ENCODE assay signal across 11 cellular contexts in the genomic region with DNA sequence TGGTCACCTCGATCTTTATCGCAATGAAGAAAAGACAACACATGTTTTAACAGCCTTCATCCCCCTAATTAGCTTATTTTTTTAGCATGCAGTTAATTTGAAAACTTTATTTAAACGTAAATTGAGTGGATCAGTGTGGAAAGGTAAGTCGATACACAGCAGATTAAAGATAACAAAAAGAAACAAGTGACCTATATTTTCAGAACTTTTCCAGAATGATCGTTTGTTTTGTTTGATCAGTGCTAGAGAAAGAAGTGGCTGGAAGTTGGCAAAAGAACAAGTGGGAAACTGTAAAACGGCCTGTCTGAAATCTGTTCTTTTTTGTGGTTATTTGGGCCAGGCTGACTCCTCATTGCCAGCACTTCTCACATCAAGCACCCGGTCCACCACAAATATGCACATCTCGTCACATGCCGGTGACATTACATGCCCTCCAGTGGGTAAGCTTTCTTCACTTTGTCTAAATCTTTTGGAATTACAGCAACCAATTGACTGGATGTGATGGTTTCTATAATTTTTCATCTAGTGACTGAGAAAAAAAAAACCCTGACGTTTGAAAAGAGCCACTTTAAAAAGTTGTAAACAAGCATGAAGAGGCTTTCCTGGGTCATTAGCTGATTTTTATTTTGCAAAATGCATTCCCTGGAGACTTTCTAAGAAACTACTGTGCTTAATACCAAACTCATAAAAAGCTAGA. TPM values are rescaled to one million over a fixed set of nuclear protein-coding genes. Genes with fewer than 3 reads are reported as not detected.
DNase-seq lines count a peak whose midpoint lies in the region; TF ChIP-seq lines count a peak whose summit lies in the region.
"Had no signal": no experiment of that assay in that cellular context is flagged by ENCODE, and none has a peak within 500 bp of the region (broad histone marks: within the 10 kb centered on the region; RNA-seq: fewer than 3 reads in every experiment).

No MANE protein-coding gene starts in this region.

- H4K8ac ChIP-seq in mesenchymal stem cell (ENCODE audit: low read length): no peak overlapping the region

- H3K36me3 ChIP-seq in mesenchymal stem cell (ENCODE audit: control insufficient read depth in 1 of 2, insufficient read depth in 2 of 2, low read depth in 1 of 2, low read length in 2 of 2): no peaks in the 10 kb centered on the region

- no peak overlapping the region for H3K27ac ChIP-seq in mesenchymal stem cell (ENCODE audit: low read length, poor library complexity, severe bottlenecking)

- H3K27me3 ChIP-seq in mesenchymal stem cell (ENCODE audit: control insufficient read depth in 1 of 2, insufficient read depth in 1 of 2, low read length in 2 of 2): peaks cover 0 to 21% of the 10 kb centered on the region in 2 experiments

- H2BK15ac ChIP-seq in mesenchymal stem cell (ENCODE audit: low read depth, poor library complexity, severe bottlenecking): no peak overlapping the region

- H2BK12ac ChIP-seq in mesenchymal stem cell (ENCODE audit: low read length in 2 of 2): no peak overlapping the region

- H3K4ac ChIP-seq in mesenchymal stem cell (ENCODE audit: low read depth in 1 of 2, low read length in 2 of 2): no peak overlapping the region

- DNase-seq in DMS 273 (lab: John Stamatoyannopoulos, UW; ENCODE audit: unreplicated experiment) (peak; percentile 72), Kasumi-1 (lab: John Stamatoyannopoulos, UW) (peak; percentile 25 to 40), astrocyte of the spinal cord (ENCODE audit: low read depth, low spot score) (peak; percentile 73), mesenchymal stem cell (peak; percentile 41), NCI-H146 treated with DMSO at 0.1 percent for 48 hours (lab: John Stamatoyannopoulos, UW; ENCODE audit: unreplicated experiment) (no peak), ureter (ENCODE audit: low spot score) (no peak)
- DNase-seq in activated CD8-positive, alpha-beta memory T cell treated with anti-CD3 and anti-CD28 coated beads for 24 hours: no peak
- DNase-seq in activated CD4-positive, alpha-beta T cell treated with anti-CD3 and anti-CD28 coated beads for 4 hours: no peak
- DNase-seq: NCI-H1930; stimulated activated CD4-positive, alpha-beta T cell treated with anti-CD3 and anti-CD28 coated beads, Interleukin-12 subunit alpha, Interleukin-12 subunit beta, amount 100 ng/mL, for 4 hours; SW 1271 had no signal

- TF ChIP-seq CTCF in astrocyte of the spinal cord (IDR thresholded peaks at IDR 0.05; ENCODE audit: low read depth, low read length): no peak

- H3K4me3 ChIP-seq in astrocyte of the spinal cord (ENCODE audit: low read depth, low read length) (no peak overlapping the region), mesenchymal stem cell (ENCODE audit: insufficient read depth in 1 of 2, low read depth in 1 of 2, low read length in 2 of 2) (no peak overlapping the region)

- H3K14ac ChIP-seq in mesenchymal stem cell (ENCODE audit: low read length in 2 of 2): no peak overlapping the region

- in situ Hi-C loops in astrocyte of the spinal cord (cut with HindIII; ENCODE audit: low sequenced_read_pairs): no loop called here

- no peaks in the 10 kb centered on the region for H3K9me3 ChIP-seq in mesenchymal stem cell (ENCODE audit: control insufficient read depth, low read length)

- no peak overlapping the region for H3K23ac ChIP-seq in mesenchymal stem cell (ENCODE audit: low read length in 2 of 2)

- no peak overlapping the region for H2BK120ac ChIP-seq in mesenchymal stem cell (ENCODE audit: low read depth, low read length)

- no peak overlapping the region for H2AFZ ChIP-seq in mesenchymal stem cell (ENCODE audit: low read depth, low read length)

- H3K9ac ChIP-seq in mesenchymal stem cell (ENCODE audit: low read length): no peak overlapping the region

- H2AK5ac ChIP-seq in mesenchymal stem cell (ENCODE audit: low read length, severe bottlenecking): no peak overlapping the region

- H3K18ac ChIP-seq in mesenchymal stem cell (ENCODE audit: low read depth in 1 of 2, low read length in 2 of 2): no peak overlapping the region

- H3K4me2 ChIP-seq in mesenchymal stem cell (ENCODE audit: low read length, poor library complexity, severe bottlenecking): no peak overlapping the region

- 0% methylated on average over 1 of the region's 10 CpGs for WGBS in mesenchymal stem cell

- no peak overlapping the region for H4K91ac ChIP-seq in mesenchymal stem cell (ENCODE audit: low read length)

- no peak overlapping the region for H2BK5ac ChIP-seq in mesenchymal stem cell (ENCODE audit: low read depth, low read length, poor library complexity, severe bottlenecking)

- H3K4me1 ChIP-seq in mesenchymal stem cell (ENCODE audit: control insufficient read depth, insufficient read depth, low read depth, low read length): no peaks in the 10 kb centered on the region

- H3K79me1 ChIP-seq in mesenchymal stem cell (replicated peaks; ENCODE audit: low read length, poor library complexity, severe bottlenecking): no peaks in the 10 kb centered on the region

RNA-seq across cellular contexts. Expression of a gene that starts 33.2 kb away (rescaled TPM):
- polyA plus RNA-seq in mesenchymal stem cell (2013, experiment 1 of 2): not detected
- not detected for polyA plus RNA-seq in mesenchymal stem cell (2013, experiment 2 of 2)
- total RNA-seq in ureter: not detected

Comparison
In these comparisons a context has a peak if more than half of its experiments do, and no peak if none do; other contexts are left out.
1. DNase-seq: peak in DMS 273 (single experiment), Kasumi-1 (2 of 2), astrocyte of the spinal cord (single experiment) and mesenchymal stem cell (single experiment); none in activated CD8-positive, alpha-beta memory T cell treated with anti-CD3 and anti-CD28 coated beads for 24 hours (single experiment), NCI-H146 treated with DMSO at 0.1 percent for 48 hours (single experiment), activated CD4-positive, alpha-beta T cell treated with anti-CD3 and anti-CD28 coated beads for 4 hours (0 of 2) and ureter (single experiment).